ENCODE assay signal across 24 cellular contexts in the genomic region with DNA sequence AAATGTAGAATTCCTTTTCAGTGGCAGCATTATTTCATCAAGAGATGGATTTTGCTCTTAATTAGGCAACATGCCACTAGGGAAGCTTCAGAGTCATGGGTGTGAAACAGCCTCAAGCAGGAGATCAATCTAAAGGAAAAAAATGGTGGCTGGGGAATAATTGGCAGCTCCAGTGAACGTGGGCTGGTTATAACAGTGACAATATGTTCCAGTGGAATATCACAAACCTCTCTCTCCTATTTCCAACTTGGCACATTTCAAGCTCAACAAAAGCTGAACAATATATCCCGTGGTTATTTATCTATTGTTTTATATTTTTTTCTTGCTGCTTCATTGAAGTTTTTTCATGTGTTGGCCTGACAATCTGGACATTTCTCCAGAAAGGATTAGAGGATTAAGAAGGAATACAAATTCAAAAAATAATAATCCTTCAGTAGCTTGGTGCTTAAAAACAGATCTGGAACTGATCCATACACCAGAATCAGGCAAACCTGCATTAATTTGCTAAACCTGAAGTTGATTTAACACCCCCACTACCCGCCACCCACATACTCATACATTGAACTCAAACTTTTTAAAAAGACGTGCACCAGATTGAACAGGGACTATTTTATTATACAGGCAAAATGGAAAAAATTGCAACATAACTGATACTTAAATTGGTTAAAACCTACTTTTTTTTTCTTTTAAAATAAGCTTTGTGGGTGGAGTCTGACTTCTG.
DNase-seq lines count a peak whose midpoint lies in the region; ATAC-seq, FAIRE-seq and TF ChIP-seq lines count a peak whose summit lies in the region.
"Had no signal": no experiment of that assay in that cellular context is flagged by ENCODE, and none has a peak within 500 bp of the region (broad histone marks: within the 10 kb centered on the region; RNA-seq: fewer than 3 reads in every experiment).

No MANE protein-coding gene starts in this region.

- peak overlapping the region in 1 of 5 experiments; percentile 25 for H3K4me3 Mint-ChIP-seq in brain
- no peak overlapping the region for H3K4me3 Mint-ChIP-seq in naive thymus-derived CD4-positive, alpha-beta T cell
- H3K4me3 Mint-ChIP-seq: CD14-positive monocyte; CD4-positive, alpha-beta memory T cell; GM23338; IgD-negative memory B cell had no signal

- H3K4me1 Mint-ChIP-seq in brain = peaks cover 18% of the 10 kb centered on the region
- no peaks in the 10 kb centered on the region for H3K4me1 Mint-ChIP-seq in naive thymus-derived CD4-positive, alpha-beta T cell
- H3K4me1 Mint-ChIP-seq: CD14-positive monocyte; CD4-positive, alpha-beta memory T cell; IgD-negative memory B cell had no signal

- no peak for TF ChIP-seq RAD21 in neural cell (conservative IDR thresholded peaks at IDR 0.05)

- H4K20me1 ChIP-seq in neural cell (ENCODE audit: insufficient read depth) = no peaks in the 10 kb centered on the region
- H4K20me1 ChIP-seq: BLaER1 had no signal

- peaks cover 2% of the 10 kb centered on the region for H3K27me3 Mint-ChIP-seq in brain
- peaks cover 3 to 35% (median 11%) of the 10 kb centered on the region in 5 donors for H3K27me3 Mint-ChIP-seq in naive thymus-derived CD4-positive, alpha-beta T cell

- no peak for TF ChIP-seq CTCF in D721Med (IDR thresholded peaks at IDR 0.05; ENCODE audit: insufficient read depth, missing control alignments)
- TF ChIP-seq CTCF in brain (conservative IDR thresholded peaks at IDR 0.05) = no peak
- no peak for TF ChIP-seq CTCF in neural cell (IDR thresholded peaks at IDR 0.05; ENCODE audit: poor library complexity, severe bottlenecking)
- TF ChIP-seq CTCF in gastrocnemius medialis (IDR thresholded peaks at IDR 0.05 in 4 of 5, conservative IDR thresholded peaks at IDR 0.05 in 1 of 5) = no peak

- CTCF ChIA-PET in naive thymus-derived CD4-positive, alpha-beta T cell (lab: Charles Lee) = no interaction called here

- H3K36me3 ChIP-seq in neural cell (ENCODE audit: insufficient read depth, low read length) (no peaks in the 10 kb centered on the region), gastrocnemius medialis (no peaks in the 10 kb centered on the region)
- H3K36me3 ChIP-seq in naive thymus-derived CD4-positive, alpha-beta T cell (ENCODE audit: control insufficient read depth in 2 of 3, insufficient read depth in 3 of 3, low read length in 3 of 3) = no peaks in the 10 kb centered on the region
- H3K36me3 ChIP-seq: BLaER1 had no signal

- TF ChIP-seq POLR2A in gastrocnemius medialis (IDR thresholded peaks at IDR 0.05) = no peak

- no peak for TF ChIP-seq EP300 in neural cell (conservative IDR thresholded peaks at IDR 0.05; ENCODE audit: poor library complexity, severe bottlenecking)

- H3K27me3 ChIP-seq in neural cell (ENCODE audit: insufficient read depth, low read depth, low read length) = no peaks in the 10 kb centered on the region
- no peaks in the 10 kb centered on the region for H3K27me3 ChIP-seq in gastrocnemius medialis
- no peaks in the 10 kb centered on the region for H3K27me3 ChIP-seq in naive thymus-derived CD4-positive, alpha-beta T cell (ENCODE audit: control insufficient read depth in 2 of 2, insufficient read depth in 2 of 2, low read length in 2 of 2)
- H3K27me3 ChIP-seq: BLaER1 had no signal

- ATAC-seq in gastrocnemius medialis (no peak), HG03442 (IDR thresholded peaks at IDR 0.05; ENCODE audit: unreplicated experiment) (no peak), GM18858 (IDR thresholded peaks at IDR 0.05; ENCODE audit: unreplicated experiment) (no peak)
- ATAC-seq in naive thymus-derived CD4-positive, alpha-beta T cell = no peak
- ATAC-seq: GM23338 had no signal

- no peaks in the 10 kb centered on the region for H3F3A ChIP-seq in neural cell (ENCODE audit: insufficient read depth, low read length, poor library complexity, severe bottlenecking)

- no peak overlapping the region for H3K4me3 ChIP-seq in neural cell (ENCODE audit: low read length)
- no peak overlapping the region for H3K4me3 ChIP-seq in gastrocnemius medialis
- no peak overlapping the region for H3K4me3 ChIP-seq in naive thymus-derived CD4-positive, alpha-beta T cell (ENCODE audit: low read length)
- H3K4me3 ChIP-seq: BLaER1, GM23338 had no signal

- DNase-seq in D721Med (ENCODE audit: insufficient read length, low spot score) (no peak), gastrocnemius medialis (no peak)
- no peak for DNase-seq in naive thymus-derived CD4-positive, alpha-beta T cell
- DNase-seq: ACHN; AML-193; CD4-positive, alpha-beta memory T cell; DMS 273 treated with DMSO at 0.1 percent for 48 hours; DMS53; DND-41; EL; HCEC 1CT; KBM-7 had no signal

- in situ Hi-C loops in gastrocnemius medialis (cut with MboI; ENCODE audit: low sequenced_read_pairs in 4 of 4) = no loop called here

- H2AFZ ChIP-seq in neural cell (ENCODE audit: low read depth, low read length) = no peak overlapping the region
- H2AFZ ChIP-seq: GM23338 had no signal

- intact Hi-C loops in gastrocnemius medialis (cut with DNase I; ENCODE audit: low total_unique reads) = no loop called here
- intact Hi-C loops in naive thymus-derived CD4-positive, alpha-beta T cell (cut with micrococcal nuclease) = no loop called here

- no peaks in the 10 kb centered on the region for H3K9me3 Mint-ChIP-seq in brain
- peaks cover 0 to 2% (median 0%) of the 10 kb centered on the region in 11 donors for H3K9me3 Mint-ChIP-seq in naive thymus-derived CD4-positive, alpha-beta T cell
- H3K9me3 Mint-ChIP-seq: GM23338 had no signal

- H3K36me3 Mint-ChIP-seq in brain = no peaks in the 10 kb centered on the region
- no peaks in the 10 kb centered on the region for H3K36me3 Mint-ChIP-seq in naive thymus-derived CD4-positive, alpha-beta T cell
- H3K36me3 Mint-ChIP-seq: CD14-positive monocyte; CD4-positive, alpha-beta memory T cell; IgD-negative memory B cell had no signal

- peaks cover 0 to 6% of the 10 kb centered on the region in 2 donors for H3K4me1 ChIP-seq in gastrocnemius medialis
- H3K4me1 ChIP-seq in naive thymus-derived CD4-positive, alpha-beta T cell (ENCODE audit: control insufficient read depth in 2 of 2, insufficient read depth in 2 of 2, low read length in 2 of 2) = no peaks in the 10 kb centered on the region
- H3K4me1 ChIP-seq: BLaER1 had no signal

- peak overlapping the region in 3 of 5 experiments; percentile 57 to 75 (median 68) for H3K27ac Mint-ChIP-seq in brain
- H3K27ac Mint-ChIP-seq in naive thymus-derived CD4-positive, alpha-beta T cell = no peak overlapping the region
- H3K27ac Mint-ChIP-seq: CD14-positive monocyte; CD4-positive, alpha-beta memory T cell; GM23338; IgD-negative memory B cell had no signal

- no peaks in the 10 kb centered on the region for H3K9me2 ChIP-seq in neural cell (ENCODE audit: insufficient read depth, low read length)

- no peak overlapping the region for H3K9ac ChIP-seq in neural cell (ENCODE audit: low read length)
- H3K9ac ChIP-seq: BLaER1 had no signal

- no peak overlapping the region for H3K4me2 ChIP-seq in neural cell (ENCODE audit: low read length)
- H3K4me2 ChIP-seq: BLaER1, GM23338 had no signal

- peak; percentile 38 for FAIRE-seq in D721Med (lab: Jason Lieb, UNC)
- FAIRE-seq: A204.1, G401.6, GM12891, H54 had no signal

- H3K27ac ChIP-seq in neural cell (ENCODE audit: low read length) (peak overlapping the region; percentile 6), gastrocnemius medialis (peak overlapping the region in 3 of 4 donors; percentile 52 to 71 (median 66))
- H3K27ac ChIP-seq in naive thymus-derived CD4-positive, alpha-beta T cell (ENCODE audit: low read depth, low read length) = no peak overlapping the region
- H3K27ac ChIP-seq: BLaER1 had no signal

- POLR2A ChIA-PET in naive thymus-derived CD4-positive, alpha-beta T cell (lab: Charles Lee) = no interaction called here

- H3K79me2 ChIP-seq in neural cell (replicated peaks; ENCODE audit: insufficient read depth, low read length) = no peaks in the 10 kb centered on the region

- H3K9me3 ChIP-seq in neural cell (ENCODE audit: low read length) (no peaks in the 10 kb centered on the region), gastrocnemius medialis (no peaks in the 10 kb centered on the region)
- no peaks in the 10 kb centered on the region for H3K9me3 ChIP-seq in naive thymus-derived CD4-positive, alpha-beta T cell (ENCODE audit: control insufficient read depth in 2 of 3, low read length in 3 of 3)
- H3K9me3 ChIP-seq: BLaER1 had no signal

TF ChIP-seq in neural cell, 6 proteins besides CTCF, POLR2A, EP300 and RAD21:
- TF ChIP-seq, protein P1, sequence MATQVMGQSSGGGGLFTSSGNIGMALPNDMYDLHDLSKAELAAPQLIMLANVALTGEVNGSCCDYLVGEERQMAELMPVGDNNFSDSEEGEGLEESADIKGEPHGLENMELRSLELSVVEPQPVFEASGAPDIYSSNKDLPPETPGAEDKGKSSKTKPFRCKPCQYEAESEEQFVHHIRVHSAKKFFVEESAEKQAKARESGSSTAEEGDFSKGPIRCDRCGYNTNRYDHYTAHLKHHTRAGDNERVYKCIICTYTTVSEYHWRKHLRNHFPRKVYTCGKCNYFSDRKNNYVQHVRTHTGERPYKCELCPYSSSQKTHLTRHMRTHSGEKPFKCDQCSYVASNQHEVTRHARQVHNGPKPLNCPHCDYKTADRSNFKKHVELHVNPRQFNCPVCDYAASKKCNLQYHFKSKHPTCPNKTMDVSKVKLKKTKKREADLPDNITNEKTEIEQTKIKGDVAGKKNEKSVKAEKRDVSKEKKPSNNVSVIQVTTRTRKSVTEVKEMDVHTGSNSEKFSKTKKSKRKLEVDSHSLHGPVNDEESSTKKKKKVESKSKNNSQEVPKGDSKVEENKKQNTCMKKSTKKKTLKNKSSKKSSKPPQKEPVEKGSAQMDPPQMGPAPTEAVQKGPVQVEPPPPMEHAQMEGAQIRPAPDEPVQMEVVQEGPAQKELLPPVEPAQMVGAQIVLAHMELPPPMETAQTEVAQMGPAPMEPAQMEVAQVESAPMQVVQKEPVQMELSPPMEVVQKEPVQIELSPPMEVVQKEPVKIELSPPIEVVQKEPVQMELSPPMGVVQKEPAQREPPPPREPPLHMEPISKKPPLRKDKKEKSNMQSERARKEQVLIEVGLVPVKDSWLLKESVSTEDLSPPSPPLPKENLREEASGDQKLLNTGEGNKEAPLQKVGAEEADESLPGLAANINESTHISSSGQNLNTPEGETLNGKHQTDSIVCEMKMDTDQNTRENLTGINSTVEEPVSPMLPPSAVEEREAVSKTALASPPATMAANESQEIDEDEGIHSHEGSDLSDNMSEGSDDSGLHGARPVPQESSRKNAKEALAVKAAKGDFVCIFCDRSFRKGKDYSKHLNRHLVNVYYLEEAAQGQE (IDR thresholded peaks at IDR 0.05; ENCODE audit: borderline replicate concordance) = no peak
- TF ChIP-seq EZH2 (IDR thresholded peaks at IDR 0.05; ENCODE audit: borderline replicate concordance, insufficient read depth, low read length, poor library complexity, severe bottlenecking) (no peak), POLR2AphosphoS5 (IDR thresholded peaks at IDR 0.05) (no peak), SMC3 (conservative IDR thresholded peaks at IDR 0.05; ENCODE audit: poor library complexity) (no peak), TAF1 (IDR thresholded peaks at IDR 0.05; ENCODE audit: low read depth) (no peak), MXI1 (conservative IDR thresholded peaks at IDR 0.05; ENCODE audit: poor library complexity, severe bottlenecking) (no peak)

Comparison
In these comparisons a context has a peak if more than half of its experiments do, and no peak if none do; other contexts are left out.
1. H3K27ac Mint-ChIP-seq: peak in brain (3 of 5); none in naive thymus-derived CD4-positive, alpha-beta T cell (0 of 9).